ENCODE assay signal across 8 cellular contexts in the genomic region with DNA sequence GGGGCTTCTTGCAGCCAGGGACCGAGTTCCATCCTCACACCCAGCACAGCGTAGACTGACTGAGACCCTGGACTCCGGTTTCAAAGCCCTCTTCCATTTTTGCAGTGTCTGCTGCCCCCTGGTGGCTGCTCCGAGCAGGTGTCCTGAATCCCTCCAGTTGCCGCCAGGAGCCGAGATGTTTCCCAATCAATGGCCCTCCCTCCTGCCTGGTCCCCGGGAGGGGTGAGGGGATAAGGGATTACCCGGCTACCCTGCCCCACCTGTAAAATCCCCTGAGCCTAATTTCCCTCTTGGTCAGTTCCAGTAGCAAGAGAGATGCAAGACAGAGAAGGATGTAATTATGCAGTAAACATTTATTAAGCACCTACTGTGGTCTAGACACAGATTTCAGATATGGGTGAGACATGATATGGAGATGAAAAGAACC. TPM values are rescaled to one million over a fixed set of nuclear protein-coding genes. Genes with fewer than 3 reads are reported as not detected.
DNase-seq lines count a peak whose midpoint lies in the region; ATAC-seq, FAIRE-seq and TF ChIP-seq lines count a peak whose summit lies in the region.

No MANE protein-coding gene starts in this region.

- H3K4me1 Mint-ChIP-seq in activated naive CD8-positive, alpha-beta T cell treated with anti-CD3 and anti-CD28 coated beads for 36 hours: peaks cover 6% of the 10 kb centered on the region
- no peaks in the 10 kb centered on the region for H3K4me1 Mint-ChIP-seq in progenitor cell of endocrine pancreas (ENCODE audit: low read depth)

- no peaks in the 10 kb centered on the region for H3K9me3 ChIP-seq in DOHH2 (ENCODE audit: control insufficient read depth, insufficient read depth, low read length)
- H3K9me3 ChIP-seq in MM.1S (replicated peaks; ENCODE audit: insufficient read depth, low read length): no peaks in the 10 kb centered on the region

- ATAC-seq in SK-N-SH treated with all-trans-retinoic acid at 6 μM for 48 hours (peak; percentile 91), Right ventricle myocardium superior (ENCODE audit: poor library complexity) (peak; percentile 83), HG03342 (IDR thresholded peaks at IDR 0.05; ENCODE audit: unreplicated experiment) (no peak)

- no peak overlapping the region for H3K4me3 ChIP-seq in DOHH2 (ENCODE audit: low read length)
- H3K4me3 ChIP-seq in MM.1S (ENCODE audit: low read length): no peak overlapping the region

- H3K79me2 ChIP-seq in DOHH2 (ENCODE audit: control insufficient read depth, low read length) (no peaks in the 10 kb centered on the region), MM.1S (ENCODE audit: low read length) (no peaks in the 10 kb centered on the region)

- no peaks in the 10 kb centered on the region for H3K4me1 ChIP-seq in DOHH2 (ENCODE audit: control insufficient read depth, low read length)
- no peaks in the 10 kb centered on the region for H3K4me1 ChIP-seq in MM.1S (ENCODE audit: low read length)

- H3K27me3 Mint-ChIP-seq in activated naive CD8-positive, alpha-beta T cell treated with anti-CD3 and anti-CD28 coated beads for 36 hours: peaks cover 10% of the 10 kb centered on the region
- H3K27me3 Mint-ChIP-seq in progenitor cell of endocrine pancreas: no peaks in the 10 kb centered on the region

- no peak for FAIRE-seq in urothelium cell line (lab: Jason Lieb, UNC)

- H3K27ac ChIP-seq in DOHH2 (ENCODE audit: low read depth, low read length) (no peak overlapping the region), MM.1S (ENCODE audit: low read length) (no peak overlapping the region)

- intact Hi-C loops in Right ventricle myocardium superior (cut with DNase I): loop anchor here (2.0 to 5.0 kb wide), 3 partner anchors 292 to 419 kb away; no protein-coding TSS in a partner anchor

- H4K20me1 ChIP-seq in DOHH2 (ENCODE audit: control insufficient read depth, insufficient read depth, low read depth, low read length) (no peaks in the 10 kb centered on the region), MM.1S (ENCODE audit: insufficient read depth, low read length) (no peaks in the 10 kb centered on the region)

- peak; percentile 96 for TF ChIP-seq CTCF in DOHH2 (IDR thresholded peaks at IDR 0.05; ENCODE audit: low read depth, low read length, poor library complexity, severe bottlenecking)
- TF ChIP-seq CTCF in MM.1S (IDR thresholded peaks at IDR 0.05; ENCODE audit: low read length): peak; percentile 73
- peak; percentile 96 for TF ChIP-seq CTCF in progenitor cell of endocrine pancreas (IDR thresholded peaks at IDR 0.05; ENCODE audit: unreplicated experiment)

- DNase-seq in MM.1S (peak; percentile 20), Right ventricle myocardium superior (peak; percentile 81), progenitor cell of endocrine pancreas (ENCODE audit: low spot score, unreplicated experiment) (peak; percentile 77), urothelium cell line (ENCODE audit: low spot score) (peak; percentile 88)
- peak; percentile 61 for DNase-seq in activated naive CD8-positive, alpha-beta T cell treated with anti-CD3 and anti-CD28 coated beads for 36 hours

- H3F3A ChIP-seq in DOHH2 (ENCODE audit: control insufficient read depth, insufficient read depth) (no peaks in the 10 kb centered on the region), MM.1S (ENCODE audit: insufficient read depth, low read length) (no peaks in the 10 kb centered on the region)

- no peak overlapping the region for H3K4me2 ChIP-seq in DOHH2 (ENCODE audit: low read length)
- no peak overlapping the region for H3K4me2 ChIP-seq in MM.1S (ENCODE audit: low read depth, low read length)

- H3K4me3 Mint-ChIP-seq in activated naive CD8-positive, alpha-beta T cell treated with anti-CD3 and anti-CD28 coated beads for 36 hours: no peak overlapping the region
- no peak overlapping the region for H3K4me3 Mint-ChIP-seq in progenitor cell of endocrine pancreas (ENCODE audit: low read depth)

- H3K9me3 Mint-ChIP-seq in activated naive CD8-positive, alpha-beta T cell treated with anti-CD3 and anti-CD28 coated beads for 36 hours: no peaks in the 10 kb centered on the region
- H3K9me3 Mint-ChIP-seq in progenitor cell of endocrine pancreas (ENCODE audit: low read depth): no peaks in the 10 kb centered on the region

- H3K9me2 ChIP-seq in DOHH2 (replicated peaks; ENCODE audit: control insufficient read depth, low read length): no peaks in the 10 kb centered on the region
- H3K9me2 ChIP-seq in MM.1S (replicated peaks; ENCODE audit: insufficient read depth, low read length): no peaks in the 10 kb centered on the region

- H3K36me3 Mint-ChIP-seq in activated naive CD8-positive, alpha-beta T cell treated with anti-CD3 and anti-CD28 coated beads for 36 hours: no peaks in the 10 kb centered on the region
- H3K36me3 Mint-ChIP-seq in progenitor cell of endocrine pancreas (ENCODE audit: insufficient read depth): peaks cover 24% of the 10 kb centered on the region

- no peak overlapping the region for H3K27ac Mint-ChIP-seq in activated naive CD8-positive, alpha-beta T cell treated with anti-CD3 and anti-CD28 coated beads for 36 hours
- peak overlapping the region; percentile 80 for H3K27ac Mint-ChIP-seq in progenitor cell of endocrine pancreas

- H3K9ac ChIP-seq in MM.1S (ENCODE audit: low read length): no peak overlapping the region

- H3K36me3 ChIP-seq in DOHH2 (ENCODE audit: control insufficient read depth, low read length): no peaks in the 10 kb centered on the region
- H3K36me3 ChIP-seq in MM.1S (replicated peaks; ENCODE audit: insufficient read depth, low read length): no peaks in the 10 kb centered on the region

- H2AFZ ChIP-seq in MM.1S (ENCODE audit: low read length): no peak overlapping the region

- H3K27me3 ChIP-seq in DOHH2 (ENCODE audit: control insufficient read depth, low read length): no peaks in the 10 kb centered on the region
- H3K27me3 ChIP-seq in MM.1S (replicated peaks; ENCODE audit: insufficient read depth, low read length): no peaks in the 10 kb centered on the region

TF ChIP-seq in SK-N-SH treated with all-trans-retinoic acid at 6 μM for 48 hours, 23 proteins besides CTCF, POLR2A, EP300 and RAD21:
- TF ChIP-seq, protein P1, sequence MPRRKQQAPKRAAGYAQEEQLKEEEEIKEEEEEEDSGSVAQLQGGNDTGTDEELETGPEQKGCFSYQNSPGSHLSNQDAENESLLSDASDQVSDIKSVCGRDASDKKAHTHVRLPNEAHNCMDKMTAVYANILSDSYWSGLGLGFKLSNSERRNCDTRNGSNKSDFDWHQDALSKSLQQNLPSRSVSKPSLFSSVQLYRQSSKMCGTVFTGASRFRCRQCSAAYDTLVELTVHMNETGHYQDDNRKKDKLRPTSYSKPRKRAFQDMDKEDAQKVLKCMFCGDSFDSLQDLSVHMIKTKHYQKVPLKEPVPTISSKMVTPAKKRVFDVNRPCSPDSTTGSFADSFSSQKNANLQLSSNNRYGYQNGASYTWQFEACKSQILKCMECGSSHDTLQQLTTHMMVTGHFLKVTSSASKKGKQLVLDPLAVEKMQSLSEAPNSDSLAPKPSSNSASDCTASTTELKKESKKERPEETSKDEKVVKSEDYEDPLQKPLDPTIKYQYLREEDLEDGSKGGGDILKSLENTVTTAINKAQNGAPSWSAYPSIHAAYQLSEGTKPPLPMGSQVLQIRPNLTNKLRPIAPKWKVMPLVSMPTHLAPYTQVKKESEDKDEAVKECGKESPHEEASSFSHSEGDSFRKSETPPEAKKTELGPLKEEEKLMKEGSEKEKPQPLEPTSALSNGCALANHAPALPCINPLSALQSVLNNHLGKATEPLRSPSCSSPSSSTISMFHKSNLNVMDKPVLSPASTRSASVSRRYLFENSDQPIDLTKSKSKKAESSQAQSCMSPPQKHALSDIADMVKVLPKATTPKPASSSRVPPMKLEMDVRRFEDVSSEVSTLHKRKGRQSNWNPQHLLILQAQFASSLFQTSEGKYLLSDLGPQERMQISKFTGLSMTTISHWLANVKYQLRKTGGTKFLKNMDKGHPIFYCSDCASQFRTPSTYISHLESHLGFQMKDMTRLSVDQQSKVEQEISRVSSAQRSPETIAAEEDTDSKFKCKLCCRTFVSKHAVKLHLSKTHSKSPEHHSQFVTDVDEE (CRISPR knock-in tag; IDR thresholded peaks at IDR 0.05): no peak
- TF ChIP-seq, protein P2, sequence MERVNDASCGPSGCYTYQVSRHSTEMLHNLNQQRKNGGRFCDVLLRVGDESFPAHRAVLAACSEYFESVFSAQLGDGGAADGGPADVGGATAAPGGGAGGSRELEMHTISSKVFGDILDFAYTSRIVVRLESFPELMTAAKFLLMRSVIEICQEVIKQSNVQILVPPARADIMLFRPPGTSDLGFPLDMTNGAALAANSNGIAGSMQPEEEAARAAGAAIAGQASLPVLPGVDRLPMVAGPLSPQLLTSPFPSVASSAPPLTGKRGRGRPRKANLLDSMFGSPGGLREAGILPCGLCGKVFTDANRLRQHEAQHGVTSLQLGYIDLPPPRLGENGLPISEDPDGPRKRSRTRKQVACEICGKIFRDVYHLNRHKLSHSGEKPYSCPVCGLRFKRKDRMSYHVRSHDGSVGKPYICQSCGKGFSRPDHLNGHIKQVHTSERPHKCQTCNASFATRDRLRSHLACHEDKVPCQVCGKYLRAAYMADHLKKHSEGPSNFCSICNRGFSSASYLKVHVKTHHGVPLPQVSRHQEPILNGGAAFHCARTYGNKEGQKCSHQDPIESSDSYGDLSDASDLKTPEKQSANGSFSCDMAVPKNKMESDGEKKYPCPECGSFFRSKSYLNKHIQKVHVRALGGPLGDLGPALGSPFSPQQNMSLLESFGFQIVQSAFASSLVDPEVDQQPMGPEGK (CRISPR knock-in tag; IDR thresholded peaks at IDR 0.05; ENCODE audit: borderline replicate concordance): no peak
- TF ChIP-seq TCF4 (CRISPR knock-in tag; IDR thresholded peaks at IDR 0.05; ENCODE audit: borderline replicate concordance) (no peak), ZC3H10 (CRISPR knock-in tag; IDR thresholded peaks at IDR 0.05) (no peak)
TF ChIP-seq in SK-N-SH treated with all-trans-retinoic acid at 6 μM for 48 hours: peak in this region for 0.

RNA-seq across cellular contexts. Expression of gene PHETA1, which starts 55.0 kb away (rescaled TPM):
- 1 to 10 TPM; 2.0 to 2.4 TPM for total RNA-seq in activated naive CD8-positive, alpha-beta T cell treated with anti-CD3 and anti-CD28 coated beads for 36 hours
- total RNA-seq in Right ventricle myocardium superior (35.1 TPM), progenitor cell of endocrine pancreas (31.3 and 32.9 TPM in 2 replicates)

Comparison
In these comparisons a context has a peak if more than half of its experiments do, and no peak if none do; other contexts are left out.
1. DNase-seq: peak in every context shown above with its lines; median percentile 88 in urothelium cell line; 81 in Right ventricle myocardium superior; 77 in progenitor cell of endocrine pancreas; 61 in activated naive CD8-positive, alpha-beta T cell treated with anti-CD3 and anti-CD28 coated beads for 36 hours; 20 in MM.1S.